In genomic region chr3:119463171-119464169, GRCh38 we compare ENCODE assay signal across 8 cellular contexts. TPM values are rescaled to one million over a fixed set of nuclear protein-coding genes. Genes with fewer than 3 reads are reported as not detected.
DNase-seq lines count a peak whose midpoint lies in the region; ATAC-seq and TF ChIP-seq lines count a peak whose summit lies in the region.

Gene TMEM39A (minus strand): TSS chr3:119463615. CDS start chr3:119462074, 1,541 bp downstream.

- peaks cover 30% of the 10 kb centered on the region for H3K36me3 Mint-ChIP-seq in activated CD4-positive, alpha-beta T cell treated with anti-CD3 and anti-CD28 coated beads, Interleukin-2, amount 10 ng/mL, durations not matched to agents 24 days and 14 days (ENCODE audit: low read depth)

- H3K4me3 Mint-ChIP-seq in activated CD4-positive, alpha-beta T cell treated with anti-CD3 and anti-CD28 coated beads, Interleukin-2, amount 10 ng/mL, durations not matched to agents 24 days and 14 days = peak within 1 kb of the TSS; percentile 99

- H3K27me3 ChIP-seq in BJ (ENCODE audit: control insufficient read depth, insufficient read depth, low read length) (no peaks in the 10 kb centered on the region), colonic mucosa (no peaks in the 10 kb centered on the region)

- peak within 1 kb of the TSS; percentile 96 for H3K27ac Mint-ChIP-seq in activated CD4-positive, alpha-beta T cell treated with anti-CD3 and anti-CD28 coated beads, Interleukin-2, amount 10 ng/mL, durations not matched to agents 24 days and 14 days

- H3K4me3 ChIP-seq in BJ (ENCODE audit: low read depth, low read length) (peak within 1 kb of the TSS; percentile 76), colonic mucosa (peak within 1 kb of the TSS; percentile 97)

- DNase-seq in BJ (ENCODE audit: low read depth) (peak; percentile 85), NCI-H526 treated with DMSO at 0.1 percent for 48 hours (lab: John Stamatoyannopoulos, UW) (peak; percentile 86), colonic mucosa (peak; percentile 100), kidney tubule cell (ENCODE audit: low spot score) (peak; percentile 98)
- DNase-seq in activated CD4-positive, alpha-beta T cell treated with anti-CD3 and anti-CD28 coated beads, Interleukin-2, amount 10 ng/mL, durations not matched to agents 24 days and 14 days = peak; percentile 100
- DNase-seq in stimulated activated CD4-positive, alpha-beta T cell treated with anti-CD3 and anti-CD28 coated beads, Interleukin-1b, Interleukin-23, amount 100 ng/mL, for 24 hours (ENCODE audit: low read depth in 4 of 4, low spot score in 1 of 4) = peak; percentile 98 to 99 (median 98)

- peaks cover 3% of the 10 kb centered on the region for H3K9me3 Mint-ChIP-seq in activated CD4-positive, alpha-beta T cell treated with anti-CD3 and anti-CD28 coated beads, Interleukin-2, amount 10 ng/mL, durations not matched to agents 24 days and 14 days

- H3K36me3 ChIP-seq in BJ (ENCODE audit: control insufficient read depth, insufficient read depth, low read length) (peaks cover 5% of the 10 kb centered on the region), colonic mucosa (peaks cover 9% of the 10 kb centered on the region)

- peaks cover 30% of the 10 kb centered on the region for H3K4me1 Mint-ChIP-seq in activated CD4-positive, alpha-beta T cell treated with anti-CD3 and anti-CD28 coated beads, Interleukin-2, amount 10 ng/mL, durations not matched to agents 24 days and 14 days

- no peaks in the 10 kb centered on the region for H3K9me3 ChIP-seq in colonic mucosa

- peaks cover 2% of the 10 kb centered on the region for H3K27me3 Mint-ChIP-seq in activated CD4-positive, alpha-beta T cell treated with anti-CD3 and anti-CD28 coated beads, Interleukin-2, amount 10 ng/mL, durations not matched to agents 24 days and 14 days

- POLR2A ChIA-PET in BJ (lab: Charles Lee) = interaction anchor here (0.6 to 0.9 kb wide), 2 partner anchors 13 to 200 kb away, joined by 3 read pairs; no protein-coding TSS in a partner anchor

- intact Hi-C loops in activated CD4-positive, alpha-beta T cell treated with anti-CD3 and anti-CD28 coated beads, Interleukin-2, amount 10 ng/mL, durations not matched to agents 24 days and 14 days (cut with micrococcal nuclease) = loop anchor here (1.0 to 5.0 kb wide), 12 partner anchors 35 to 1134 kb away; partner anchors contain the start of genes ARHGAP31, B4GALT4, CD80 and COX17
- intact Hi-C loops in colonic mucosa (cut with DNase I) = loop anchor here (10.0 kb wide), 1 partner anchor 211 kb away; the partner anchor contains the start of gene COX17

- H3K4me1 ChIP-seq in colonic mucosa = no peaks in the 10 kb centered on the region

- H3K9ac ChIP-seq in colonic mucosa (ENCODE audit: low read depth in 2 of 2, low read length in 2 of 2) = peak within 1 kb of the TSS; percentile 79 to 93

- peak within 1 kb of the TSS; percentile 74 for H3K27ac ChIP-seq in colonic mucosa

- CTCF ChIA-PET in BJ (lab: Yijun Ruan, JAX) = interaction anchor here (0.8 to 2.0 kb wide), 5 partner anchors 29 to 222 kb away, joined by 3 to 4 read pairs (median 4); no protein-coding TSS in a partner anchor

- TF ChIP-seq CTCF in BJ (IDR thresholded peaks at IDR 0.05; ENCODE audit: insufficient read depth, low read depth, low read length) = no peak
- no peak for TF ChIP-seq CTCF in colonic mucosa (IDR thresholded peaks at IDR 0.05)

- peak; percentile 97 for ATAC-seq in GM19324 (IDR thresholded peaks at IDR 0.05; ENCODE audit: low FRiP score, unreplicated experiment)
- ATAC-seq in HG03469 (IDR thresholded peaks at IDR 0.05; ENCODE audit: unreplicated experiment) = peak; percentile 91

RNA-seq across cellular contexts. Expression of gene TMEM39A, which starts in this region (rescaled TPM):
- polyA plus RNA-seq in BJ (2011; rRNA removed) = 34.4 and 35.1 TPM in 2 replicates
- 44.1 and 45.2 TPM in 2 replicates for polyA minus RNA-seq in BJ (2011; rRNA and poly(A)+ RNA removed)
- total RNA-seq in activated CD4-positive, alpha-beta T cell treated with anti-CD3 and anti-CD28 coated beads, Interleukin-2, amount 10 ng/mL, durations not matched to agents 24 days and 14 days = 44.0 and 52.2 TPM in 2 replicates
- total RNA-seq in colonic mucosa = 10 to 100 TPM; 37.4 to 48.8 TPM

Comparison
In these comparisons a context has a peak if more than half of its experiments do, and no peak if none do; other contexts are left out.
1. Peak in every context shown above with its lines: DNase-seq, ATAC-seq, H3K4me3 ChIP-seq and H3K27ac ChIP-seq.